ENCODE assay signal across 15 cellular contexts in the genomic region with DNA sequence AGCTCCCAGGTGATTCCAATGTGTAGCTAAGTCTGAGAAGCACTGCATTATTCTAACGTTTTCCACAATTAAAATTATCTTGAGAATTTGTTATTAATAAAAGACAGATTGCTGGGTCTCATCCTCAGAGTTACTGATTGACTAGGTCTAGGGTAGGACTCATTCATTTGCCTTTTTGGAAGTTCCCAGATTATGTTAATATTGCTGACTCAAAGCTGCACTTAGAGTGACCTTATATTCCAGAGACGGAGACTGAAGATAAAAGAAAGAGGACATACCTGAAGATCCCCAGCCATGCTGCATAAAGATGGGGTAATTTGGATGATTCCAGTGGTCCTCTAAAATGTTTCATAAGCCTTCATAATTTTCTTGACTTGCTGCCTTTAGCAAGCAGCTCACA.
DNase-seq lines count a peak whose midpoint lies in the region; TF ChIP-seq lines count a peak whose summit lies in the region.
"Had no signal": no experiment of that assay in that cellular context is flagged by ENCODE, and none has a peak within 500 bp of the region (broad histone marks: within the 10 kb centered on the region; RNA-seq: fewer than 3 reads in every experiment).

No MANE protein-coding gene starts in this region.

- no peaks in the 10 kb centered on the region for H3K4me1 ChIP-seq in mammary epithelial cell (ENCODE audit: insufficient read depth, low read length)
- no peaks in the 10 kb centered on the region for H3K4me1 ChIP-seq in breast epithelium
- H3K4me1 ChIP-seq: BLaER1 treated with 17β-estradiol and CSF1 and Interleukin-3, amounts not matched to agents 10 nM and 100 nM had no signal

- H3K36me3 ChIP-seq in mammary epithelial cell (ENCODE audit: insufficient read depth, low read length) = no peaks in the 10 kb centered on the region
- no peaks in the 10 kb centered on the region for H3K36me3 ChIP-seq in breast epithelium
- H3K36me3 ChIP-seq: BLaER1 treated with 17β-estradiol and CSF1 and Interleukin-3, amounts not matched to agents 10 nM and 100 nM had no signal

- no peaks in the 10 kb centered on the region for H3K9me3 Mint-ChIP-seq in activated CD4-positive, alpha-beta T cell treated with anti-CD3 and anti-CD28 coated beads, Interleukin-2, amount 10 ng/mL, durations not matched to agents 24 days and 14 days
- H3K9me3 Mint-ChIP-seq: IgD-negative memory B cell had no signal

- no peak overlapping the region for H3K9ac ChIP-seq in mammary epithelial cell (ENCODE audit: insufficient read depth, low read length)
- H3K9ac ChIP-seq: BLaER1 treated with 17β-estradiol and CSF1 and Interleukin-3, amounts not matched to agents 10 nM and 100 nM had no signal

- in situ Hi-C loops in mammary epithelial cell (cut with MboI; ENCODE audit: low sequenced_read_pairs in 2 of 2) = no loop called here

- no peaks in the 10 kb centered on the region for H3K4me1 Mint-ChIP-seq in activated CD4-positive, alpha-beta T cell treated with anti-CD3 and anti-CD28 coated beads, Interleukin-2, amount 10 ng/mL, durations not matched to agents 24 days and 14 days
- H3K4me1 Mint-ChIP-seq: CD4-positive, CD25-positive, alpha-beta regulatory T cell; IgD-negative memory B cell had no signal

- H3K9me3 ChIP-seq in mammary epithelial cell (replicated peaks; ENCODE audit: insufficient read depth, low read length) = no peaks in the 10 kb centered on the region
- H3K9me3 ChIP-seq in breast epithelium = no peaks in the 10 kb centered on the region
- H3K9me3 ChIP-seq: BLaER1 treated with 17β-estradiol and CSF1 and Interleukin-3, amounts not matched to agents 10 nM and 100 nM had no signal

- dilution Hi-C loops in mammary epithelial cell (cut with HindIII; ENCODE audit: low sequenced_read_pairs) = no loop called here

- 77% methylated on average over 2 of the region's 2 CpGs for WGBS in mammary epithelial cell (ENCODE audit: low coverage, missing lambda C conversion rate)

- TF ChIP-seq CTCF in mammary epithelial cell (conservative IDR thresholded peaks at IDR 0.05 in 1 of 2, IDR thresholded peaks at IDR 0.05 in 1 of 2; ENCODE audit: extremely low read depth in 1 of 2, insufficient read depth in 1 of 2, low read depth in 1 of 2, low read length in 2 of 2) = no peak
- no peak for TF ChIP-seq CTCF in breast epithelium (IDR thresholded peaks at IDR 0.05)
- no peak for TF ChIP-seq CTCF in fibroblast of the aortic adventitia (IDR thresholded peaks at IDR 0.05; ENCODE audit: insufficient read depth, low read length)

- no peaks in the 10 kb centered on the region for H4K20me1 ChIP-seq in mammary epithelial cell (ENCODE audit: insufficient read depth, low read length)
- H4K20me1 ChIP-seq: BLaER1 treated with 17β-estradiol and CSF1 and Interleukin-3, amounts not matched to agents 10 nM and 100 nM had no signal

- DNase-seq in mammary epithelial cell (peak; percentile 18), breast epithelium (ENCODE audit: low spot score in 2 of 2) (no peak), fibroblast of the aortic adventitia (ENCODE audit: low read depth) (peak; percentile 16), kidney tubule cell (ENCODE audit: low spot score) (peak; percentile 88), globus pallidus (ENCODE audit: low spot score) (no peak), SW480 (ENCODE audit: low spot score) (no peak)
- no peak for DNase-seq in activated CD4-positive, alpha-beta T cell treated with anti-CD3 and anti-CD28 coated beads, Interleukin-2, amount 10 ng/mL, durations not matched to agents 24 days and 14 days
- DNase-seq: AML-193; Calu3; CD4-positive, CD25-positive, alpha-beta regulatory T cell; DMS 273 treated with DMSO at 0.1 percent for 48 hours; H7 had no signal

- H3K27me3 Mint-ChIP-seq in activated CD4-positive, alpha-beta T cell treated with anti-CD3 and anti-CD28 coated beads, Interleukin-2, amount 10 ng/mL, durations not matched to agents 24 days and 14 days = peaks cover 5% of the 10 kb centered on the region
- H3K27me3 Mint-ChIP-seq: CD4-positive, CD25-positive, alpha-beta regulatory T cell; IgD-negative memory B cell had no signal

- no peak overlapping the region for H3K4me2 ChIP-seq in mammary epithelial cell (ENCODE audit: insufficient read depth, low read depth, low read length)
- H3K4me2 ChIP-seq: BLaER1 treated with 17β-estradiol and CSF1 and Interleukin-3, amounts not matched to agents 10 nM and 100 nM had no signal

- no peak overlapping the region for H3K27ac ChIP-seq in mammary epithelial cell (ENCODE audit: insufficient read depth, low read depth, low read length)
- H3K27ac ChIP-seq in breast epithelium = no peak overlapping the region
- H3K27ac ChIP-seq: 22Rv1; BLaER1 treated with 17β-estradiol and CSF1 and Interleukin-3, amounts not matched to agents 10 nM and 100 nM had no signal

- no peak for TF ChIP-seq POLR2A in breast epithelium (IDR thresholded peaks at IDR 0.05)

- H3K79me2 ChIP-seq in mammary epithelial cell (ENCODE audit: insufficient read depth, low read length) = no peaks in the 10 kb centered on the region

- BruUV-seq in mammary epithelial cell (replicated peaks; lab: Mats Ljungman, UMichigan) = no TSS peak

- intact Hi-C loops in mammary epithelial cell (cut with micrococcal nuclease) (no loop called here), breast epithelium (cut with DNase I; ENCODE audit: low total_unique reads) (no loop called here)
- intact Hi-C loops in activated CD4-positive, alpha-beta T cell treated with anti-CD3 and anti-CD28 coated beads, Interleukin-2, amount 10 ng/mL, durations not matched to agents 24 days and 14 days (cut with micrococcal nuclease) = no loop called here

- CTCF ChIA-PET in mammary epithelial cell (lab: Charles Lee; ENCODE audit: low non-redundant PET) = no interaction called here

- peaks cover 7% of the 10 kb centered on the region for H3K27me3 ChIP-seq in mammary epithelial cell (ENCODE audit: insufficient read depth, low read length)
- no peaks in the 10 kb centered on the region for H3K27me3 ChIP-seq in breast epithelium
- H3K27me3 ChIP-seq: BLaER1 treated with 17β-estradiol and CSF1 and Interleukin-3, amounts not matched to agents 10 nM and 100 nM had no signal

- H2AFZ ChIP-seq in mammary epithelial cell (ENCODE audit: low read depth, low read length) = no peak overlapping the region

- H3K4me3 ChIP-seq in mammary epithelial cell (replicated peaks in 1 of 3; ENCODE audit: insufficient read depth in 1 of 3, low read depth in 2 of 3, low read length in 3 of 3) (no peak overlapping the region), breast epithelium (no peak overlapping the region), fibroblast of the aortic adventitia (ENCODE audit: low read depth, low read length) (no peak overlapping the region)
- H3K4me3 ChIP-seq: BLaER1 treated with 17β-estradiol and CSF1 and Interleukin-3, amounts not matched to agents 10 nM and 100 nM had no signal

- no peak overlapping the region for H3K27ac Mint-ChIP-seq in activated CD4-positive, alpha-beta T cell treated with anti-CD3 and anti-CD28 coated beads, Interleukin-2, amount 10 ng/mL, durations not matched to agents 24 days and 14 days
- H3K27ac Mint-ChIP-seq: IgD-negative memory B cell had no signal

- no peak overlapping the region for H3K4me3 Mint-ChIP-seq in activated CD4-positive, alpha-beta T cell treated with anti-CD3 and anti-CD28 coated beads, Interleukin-2, amount 10 ng/mL, durations not matched to agents 24 days and 14 days
- H3K4me3 Mint-ChIP-seq: CD4-positive, CD25-positive, alpha-beta regulatory T cell; IgD-negative memory B cell had no signal

- no peaks in the 10 kb centered on the region for H3K36me3 Mint-ChIP-seq in activated CD4-positive, alpha-beta T cell treated with anti-CD3 and anti-CD28 coated beads, Interleukin-2, amount 10 ng/mL, durations not matched to agents 24 days and 14 days (ENCODE audit: low read depth)
- H3K36me3 Mint-ChIP-seq: CD4-positive, CD25-positive, alpha-beta regulatory T cell; IgD-negative memory B cell had no signal

Comparison
In these comparisons a context has a peak if more than half of its experiments do, and no peak if none do; other contexts are left out.
1. DNase-seq: peak in mammary epithelial cell (single experiment), fibroblast of the aortic adventitia (single experiment) and kidney tubule cell (single experiment); none in breast epithelium (0 of 2), activated CD4-positive, alpha-beta T cell treated with anti-CD3 and anti-CD28 coated beads, Interleukin-2, amount 10 ng/mL, durations not matched to agents 24 days and 14 days (single experiment), globus pallidus (single experiment) and SW480 (single experiment).